In the genomic region with DNA sequence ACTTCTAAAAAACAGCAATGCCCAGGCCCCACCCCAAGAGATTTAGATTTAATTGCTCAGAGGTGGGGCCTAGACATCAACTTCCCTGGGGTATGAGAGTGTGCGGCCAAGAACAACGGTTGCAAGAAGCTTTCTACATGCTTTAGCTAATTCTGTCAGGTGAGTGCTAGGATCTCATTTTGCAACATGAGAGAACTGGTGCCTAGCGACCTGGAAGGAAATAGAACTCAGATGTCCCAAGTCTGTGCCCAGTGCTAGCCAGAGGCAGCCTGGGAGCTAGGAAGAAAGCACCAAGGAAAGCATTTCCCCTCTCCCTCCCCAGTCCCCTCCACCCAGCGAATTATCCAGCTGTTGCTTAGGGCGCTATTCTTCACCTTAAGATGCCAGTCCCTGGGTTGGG, we compare ENCODE assay signal across 31 cellular contexts. TPM values are rescaled to one million over a fixed set of nuclear protein-coding genes. Genes with fewer than 3 reads are reported as not detected.
DNase-seq lines count a peak whose midpoint lies in the region; ATAC-seq and TF ChIP-seq lines count a peak whose summit lies in the region.
"Had no signal": no experiment of that assay in that cellular context is flagged by ENCODE, and none has a peak within 500 bp of the region (broad histone marks: within the 10 kb centered on the region; RNA-seq: fewer than 3 reads in every experiment).

No MANE protein-coding gene starts in this region.

- no peaks in the 10 kb centered on the region for H3K4me1 ChIP-seq in GM23338 (ENCODE audit: insufficient read depth)
- no peaks in the 10 kb centered on the region for H3K4me1 ChIP-seq in thymus (ENCODE audit: control insufficient read depth, insufficient read depth, low read length)
- H3K4me1 ChIP-seq: colonic mucosa, Peyer's patch, uterus had no signal

- no peaks in the 10 kb centered on the region for H3K9me3 ChIP-seq in thymus (ENCODE audit: control insufficient read depth)
- H3K9me3 ChIP-seq: colonic mucosa, Peyer's patch, suprapubic skin, uterus had no signal

- H3K79me2 ChIP-seq in GM23338 (replicated peaks; ENCODE audit: insufficient read depth): no peaks in the 10 kb centered on the region

- no peak for ATAC-seq in GM23338
- ATAC-seq in HG03025 (IDR thresholded peaks at IDR 0.05; ENCODE audit: low FRiP score, unreplicated experiment): no peak
- ATAC-seq: activated CD8-positive, alpha-beta T cell treated with anti-CD3 and anti-CD28 coated beads, Interleukin-2, amount 10 ng/mL, durations not matched to agents 7 days and 5 days had no signal

- H3K36me3 ChIP-seq in GM23338 (ENCODE audit: insufficient read depth) (no peaks in the 10 kb centered on the region), thymus (ENCODE audit: control insufficient read depth, insufficient read depth) (no peaks in the 10 kb centered on the region)
- H3K36me3 ChIP-seq: colonic mucosa, Peyer's patch, suprapubic skin, uterus had no signal

- no peak overlapping the region for H3K4me3 Mint-ChIP-seq in GM23338
- no peak overlapping the region for H3K4me3 Mint-ChIP-seq in activated naive CD4-positive, alpha-beta T cell treated with anti-CD3 and anti-CD28 coated beads for 36 hours
- H3K4me3 Mint-ChIP-seq: activated CD8-positive, alpha-beta T cell treated with anti-CD3 and anti-CD28 coated beads, Interleukin-2, amount 10 ng/mL, durations not matched to agents 7 days and 5 days; activated naive CD4-positive, alpha-beta T cell treated with anti-CD3 and anti-CD28 coated beads, Interleukin-2, amount 50 U/mL, for 24 hours; memory B cell; nephron progenitor cell had no signal

- peaks cover 3% of the 10 kb centered on the region for H3K27me3 Mint-ChIP-seq in GM23338 (ENCODE audit: insufficient read depth, low read depth, poor library complexity)
- no peaks in the 10 kb centered on the region for H3K27me3 Mint-ChIP-seq in activated naive CD4-positive, alpha-beta T cell treated with anti-CD3 and anti-CD28 coated beads for 36 hours (ENCODE audit: low read depth)
- H3K27me3 Mint-ChIP-seq: activated naive CD4-positive, alpha-beta T cell treated with anti-CD3 and anti-CD28 coated beads, Interleukin-2, amount 50 U/mL, for 24 hours had no signal

- CTCF ChIA-PET in activated naive CD4-positive, alpha-beta T cell treated with anti-CD3 and anti-CD28 coated beads for 36 hours (lab: Charles Lee): no interaction called here

- H2AFZ ChIP-seq in GM23338: 0 out of 2 replicates have a peak overlapping the region, but pooled peaks have one; percentile 23

- H3K4me1 Mint-ChIP-seq in GM23338: no peaks in the 10 kb centered on the region
- no peaks in the 10 kb centered on the region for H3K4me1 Mint-ChIP-seq in activated naive CD4-positive, alpha-beta T cell treated with anti-CD3 and anti-CD28 coated beads for 36 hours (ENCODE audit: low read depth)
- H3K4me1 Mint-ChIP-seq: activated naive CD4-positive, alpha-beta T cell treated with anti-CD3 and anti-CD28 coated beads, Interleukin-2, amount 50 U/mL, for 24 hours; memory B cell had no signal

- TF ChIP-seq CTCF in GM23338 (conservative IDR thresholded peaks at IDR 0.05; ENCODE audit: low read depth in 2 of 2) (no peak), astrocyte of the spinal cord (IDR thresholded peaks at IDR 0.05; ENCODE audit: low read depth, low read length) (no peak)

- H3K4me2 ChIP-seq in GM23338: no peak overlapping the region
- H3K4me2 ChIP-seq: smooth muscle cell had no signal

- H3K4me3 ChIP-seq in GM23338 (no peak overlapping the region), astrocyte of the spinal cord (ENCODE audit: low read depth, low read length) (no peak overlapping the region), thymus (ENCODE audit: low read length) (no peak overlapping the region)
- H3K4me3 ChIP-seq: colonic mucosa, Peyer's patch, smooth muscle cell, suprapubic skin, uterus had no signal

- H3K9me3 Mint-ChIP-seq in GM23338: no peaks in the 10 kb centered on the region
- no peaks in the 10 kb centered on the region for H3K9me3 Mint-ChIP-seq in activated naive CD4-positive, alpha-beta T cell treated with anti-CD3 and anti-CD28 coated beads for 36 hours
- H3K9me3 Mint-ChIP-seq: activated naive CD4-positive, alpha-beta T cell treated with anti-CD3 and anti-CD28 coated beads, Interleukin-2, amount 50 U/mL, for 24 hours; activated T-helper 2 cell treated with anti-CD3 and anti-CD28 coated beads, Interferon-gamma antibody, Interleukin-2, Interleukin-4, amounts not matched to agents 10 μg/mL and 5 μg/mL and 100 μg/mL, durations not matched to agents 14 hours and 24 hours and 36 hours; memory B cell; nephron progenitor cell had no signal

- no peaks in the 10 kb centered on the region for H3K36me3 Mint-ChIP-seq in GM23338 (ENCODE audit: low read depth)
- no peaks in the 10 kb centered on the region for H3K36me3 Mint-ChIP-seq in activated naive CD4-positive, alpha-beta T cell treated with anti-CD3 and anti-CD28 coated beads for 36 hours (ENCODE audit: low read depth)
- H3K36me3 Mint-ChIP-seq: activated naive CD4-positive, alpha-beta T cell treated with anti-CD3 and anti-CD28 coated beads, Interleukin-2, amount 50 U/mL, for 24 hours; memory B cell had no signal

- no peaks in the 10 kb centered on the region for H3K9me2 ChIP-seq in GM23338 (ENCODE audit: insufficient read depth)

- H3K27ac Mint-ChIP-seq in GM23338: no peak overlapping the region
- H3K27ac Mint-ChIP-seq in activated naive CD4-positive, alpha-beta T cell treated with anti-CD3 and anti-CD28 coated beads for 36 hours: no peak overlapping the region
- H3K27ac Mint-ChIP-seq: activated CD8-positive, alpha-beta T cell treated with anti-CD3 and anti-CD28 coated beads, Interleukin-2, amount 10 ng/mL, durations not matched to agents 7 days and 5 days; activated naive CD4-positive, alpha-beta T cell treated with anti-CD3 and anti-CD28 coated beads, Interleukin-2, amount 50 U/mL, for 24 hours; activated T-helper 2 cell treated with anti-CD3 and anti-CD28 coated beads, Interferon-gamma antibody, Interleukin-2, Interleukin-4, amounts not matched to agents 10 μg/mL and 5 μg/mL and 100 μg/mL, durations not matched to agents 14 hours and 24 hours and 36 hours; memory B cell; nephron progenitor cell had no signal

- H3K27ac ChIP-seq in GM23338 (ENCODE audit: low read depth): no peak overlapping the region
- H3K27ac ChIP-seq in thymus (ENCODE audit: low read depth): peak overlapping the region; percentile 13
- H3K27ac ChIP-seq: C4-2B, colonic mucosa, Peyer's patch, suprapubic skin, uterus had no signal

- no peaks in the 10 kb centered on the region for H4K20me1 ChIP-seq in GM23338 (replicated peaks; ENCODE audit: insufficient read depth)

- no peaks in the 10 kb centered on the region for H3F3A ChIP-seq in GM23338 (replicated peaks; ENCODE audit: low read depth)

- in situ Hi-C loops in astrocyte of the spinal cord (cut with HindIII; ENCODE audit: low sequenced_read_pairs): no loop called here

- DNase-seq in GM23338 (ENCODE audit: low spot score) (no peak), astrocyte of the spinal cord (ENCODE audit: low read depth, low spot score) (peak; percentile 39), kidney tubule cell (ENCODE audit: low spot score) (peak; percentile 66), NCI-H748 treated with DMSO at 0.1 percent for 48 hours (lab: John Stamatoyannopoulos, UW) (no peak)
- no peak for DNase-seq in activated naive CD4-positive, alpha-beta T cell treated with anti-CD3 and anti-CD28 coated beads for 36 hours
- DNase-seq: activated T-cell treated with anti-CD3 and anti-CD28 coated beads for 4 hours; amniotic stem cell; colonic mucosa; DMS79; effector memory CD4-positive, alpha-beta T cell; erythroblast; GF-D8; kidney; MV-4-11; NCI-H1436; NCI-H2081 treated with DMSO at 0.1 percent for 48 hours; nephron progenitor cell; Peyer's patch; retina; stimulated activated CD4-positive, alpha-beta T cell treated with anti-CD3 and anti-CD28 coated beads, Interleukin-1b, Interleukin-23, amount 100 ng/mL, for 48 hours; stimulated activated naive CD4-positive, alpha-beta T cell treated with Interleukin-2 at 50 U/mL for 16 hours; uterus had no signal

- intact Hi-C loops in activated naive CD4-positive, alpha-beta T cell treated with anti-CD3 and anti-CD28 coated beads for 36 hours (cut with micrococcal nuclease): no loop called here

- H3K27me3 ChIP-seq in GM23338 (ENCODE audit: insufficient read depth): no peaks in the 10 kb centered on the region
- H3K27me3 ChIP-seq in thymus (ENCODE audit: control insufficient read depth, insufficient read depth): no peaks in the 10 kb centered on the region
- H3K27me3 ChIP-seq: colonic mucosa, Peyer's patch, suprapubic skin, uterus had no signal

- WGBS in thymus: 91% methylated on average over 5 of the region's 5 CpGs

TF ChIP-seq in GM23338, 12 proteins besides CTCF, POLR2A, EP300 and RAD21 (continues in another document):
- TF ChIP-seq, protein P1, sequence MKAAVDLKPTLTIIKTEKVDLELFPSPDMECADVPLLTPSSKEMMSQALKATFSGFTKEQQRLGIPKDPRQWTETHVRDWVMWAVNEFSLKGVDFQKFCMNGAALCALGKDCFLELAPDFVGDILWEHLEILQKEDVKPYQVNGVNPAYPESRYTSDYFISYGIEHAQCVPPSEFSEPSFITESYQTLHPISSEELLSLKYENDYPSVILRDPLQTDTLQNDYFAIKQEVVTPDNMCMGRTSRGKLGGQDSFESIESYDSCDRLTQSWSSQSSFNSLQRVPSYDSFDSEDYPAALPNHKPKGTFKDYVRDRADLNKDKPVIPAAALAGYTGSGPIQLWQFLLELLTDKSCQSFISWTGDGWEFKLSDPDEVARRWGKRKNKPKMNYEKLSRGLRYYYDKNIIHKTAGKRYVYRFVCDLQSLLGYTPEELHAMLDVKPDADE (IDR thresholded peaks at IDR 0.05): no peak
- no peak for TF ChIP-seq EZH2 (IDR thresholded peaks at IDR 0.05; ENCODE audit: low read depth, unreplicated experiment)

RNA-seq across cellular contexts. Expression of a gene that starts 22.9 kb away (rescaled TPM):
- 0.35 TPM in 1 of 2 replicates, not detected in the other for total RNA-seq in GM23338 (2014; rRNA removed; shearing (Covaris generic))
- polyA plus RNA-seq in GM23338 (2016; fragmentation: Nextera tagmentation; extraction: Ambion mirVana) (not detected in 2 replicates), thymus (2.4 TPM)
- under 1 TPM; 0.07 to 0.10 TPM for total RNA-seq in activated naive CD4-positive, alpha-beta T cell treated with anti-CD3 and anti-CD28 coated beads for 36 hours

Comparison
In these comparisons a context has a peak if more than half of its experiments do, and no peak if none do; other contexts are left out.
1. DNase-seq: peak in astrocyte of the spinal cord (single experiment) and kidney tubule cell (single experiment); none in GM23338 (single experiment), activated naive CD4-positive, alpha-beta T cell treated with anti-CD3 and anti-CD28 coated beads for 36 hours (single experiment) and NCI-H748 treated with DMSO at 0.1 percent for 48 hours (single experiment).